ENCODE assay signal across 1 cellular context in the genomic region with DNA sequence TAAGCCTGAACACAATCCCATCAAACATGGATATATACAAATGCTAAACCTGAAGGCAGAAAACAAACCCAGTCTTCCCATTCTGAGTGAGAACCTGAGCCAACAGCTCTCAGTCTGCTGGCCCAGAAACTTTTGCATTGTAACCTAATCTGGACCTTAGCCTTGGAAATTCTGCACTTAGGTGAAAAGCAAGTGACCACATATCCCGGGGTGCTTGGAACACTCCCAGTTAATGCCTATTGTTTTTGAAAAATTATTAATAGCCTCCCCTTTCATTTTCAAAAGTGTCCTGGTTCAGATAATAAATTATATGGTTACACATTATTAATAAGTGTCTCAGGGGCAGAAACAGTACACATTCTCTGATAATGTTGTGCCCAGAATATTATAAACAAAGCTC.
TF ChIP-seq lines count a peak whose summit lies in the region.

No MANE protein-coding gene starts in this region.

TF ChIP-seq in GM23338, 12 proteins besides CTCF, POLR2A, EP300 and RAD21 (continued from another document):
- TF ChIP-seq, protein P1, sequence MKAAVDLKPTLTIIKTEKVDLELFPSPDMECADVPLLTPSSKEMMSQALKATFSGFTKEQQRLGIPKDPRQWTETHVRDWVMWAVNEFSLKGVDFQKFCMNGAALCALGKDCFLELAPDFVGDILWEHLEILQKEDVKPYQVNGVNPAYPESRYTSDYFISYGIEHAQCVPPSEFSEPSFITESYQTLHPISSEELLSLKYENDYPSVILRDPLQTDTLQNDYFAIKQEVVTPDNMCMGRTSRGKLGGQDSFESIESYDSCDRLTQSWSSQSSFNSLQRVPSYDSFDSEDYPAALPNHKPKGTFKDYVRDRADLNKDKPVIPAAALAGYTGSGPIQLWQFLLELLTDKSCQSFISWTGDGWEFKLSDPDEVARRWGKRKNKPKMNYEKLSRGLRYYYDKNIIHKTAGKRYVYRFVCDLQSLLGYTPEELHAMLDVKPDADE (IDR thresholded peaks at IDR 0.05): no peak
